In the genomic region with DNA sequence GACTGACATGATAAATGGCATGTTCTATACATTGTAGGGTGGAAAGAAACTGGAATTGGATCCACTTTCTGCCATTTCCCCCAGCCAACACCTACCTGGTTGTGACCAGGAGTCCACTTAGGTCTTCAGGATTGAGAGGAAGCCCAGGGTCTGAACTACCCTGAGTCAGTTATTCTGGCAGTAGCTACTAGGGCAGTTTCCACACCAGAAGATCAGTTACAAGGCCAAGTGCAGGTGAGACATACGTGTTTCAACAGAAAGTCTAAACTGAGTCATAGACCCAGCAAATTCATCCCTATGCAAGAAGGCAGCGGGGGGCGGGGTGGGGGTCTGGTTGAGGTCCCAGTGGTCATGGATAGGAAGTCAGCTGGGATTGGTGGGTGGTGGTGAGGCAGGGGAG, we compare ENCODE assay signal across 20 cellular contexts. TPM values are rescaled to one million over a fixed set of nuclear protein-coding genes. Genes with fewer than 3 reads are reported as not detected.
DNase-seq lines count a peak whose midpoint lies in the region; ATAC-seq, FAIRE-seq and TF ChIP-seq lines count a peak whose summit lies in the region.
"Had no signal": no experiment of that assay in that cellular context is flagged by ENCODE, and none has a peak within 500 bp of the region (broad histone marks: within the 10 kb centered on the region; RNA-seq: fewer than 3 reads in every experiment).

No MANE protein-coding gene starts in this region.

- H2BK5ac ChIP-seq in mesenchymal stem cell (ENCODE audit: low read depth, low read length, poor library complexity, severe bottlenecking), result no peak overlapping the region

- 100% methylated on average over 3 of the region's 3 CpGs for WGBS in mesenchymal stem cell

- no peak overlapping the region for H2BK12ac ChIP-seq in mesenchymal stem cell (ENCODE audit: low read length in 2 of 2)

- peak; percentile 13 for FAIRE-seq in bronchial epithelial cell (lab: Jason Lieb, UNC)
- FAIRE-seq: A549, D721Med, G401.6, GM12891, H1 had no signal

- no peak overlapping the region for H2BK15ac ChIP-seq in mesenchymal stem cell (ENCODE audit: low read depth, poor library complexity, severe bottlenecking)

- no peak overlapping the region for H4K8ac ChIP-seq in mesenchymal stem cell (ENCODE audit: low read length)

- H2AFZ ChIP-seq in mesenchymal stem cell (ENCODE audit: low read depth, low read length), result no peak overlapping the region

- DNase-seq in amniotic epithelial cell (ENCODE audit: low read depth) (peak; percentile 40), bronchial epithelial cell (ENCODE audit: low read depth) (peak; percentile 75), mesenchymal stem cell (no peak), type B pancreatic cell (ENCODE audit: extremely low spot score, unreplicated experiment) (no peak)
- DNase-seq: CD8-positive, alpha-beta T cell; COR-L47; DMS153; DMS79 treated with DMSO at 0.1 percent for 48 hours; EL; HCEC 1CT; HFFc6 had no signal

- peaks cover 2% of the 10 kb centered on the region for H3K4me1 ChIP-seq in mesenchymal stem cell (ENCODE audit: control insufficient read depth, insufficient read depth, low read depth, low read length)

- H3K9me3 ChIP-seq in mesenchymal stem cell (ENCODE audit: control insufficient read depth, low read length), result no peaks in the 10 kb centered on the region
- H3K9me3 ChIP-seq: A549 had no signal

- no peaks in the 10 kb centered on the region for H3K9me3 Mint-ChIP-seq in type B pancreatic cell
- H3K9me3 Mint-ChIP-seq: CD14-positive monocyte; CD8-positive, alpha-beta T cell; HFFc6 had no signal

- no peak overlapping the region for H3K23ac ChIP-seq in mesenchymal stem cell (ENCODE audit: low read length in 2 of 2)

- no peak overlapping the region for H3K4me3 ChIP-seq in bronchial epithelial cell (ENCODE audit: low read depth, low read length)
- H3K4me3 ChIP-seq in mesenchymal stem cell (ENCODE audit: insufficient read depth in 1 of 2, low read depth in 1 of 2, low read length in 2 of 2), result no peak overlapping the region
- H3K4me3 ChIP-seq: A549 had no signal

- no peaks in the 10 kb centered on the region for H3K27me3 ChIP-seq in bronchial epithelial cell (ENCODE audit: control insufficient read depth, insufficient read depth, low read length)
- no peaks in the 10 kb centered on the region for H3K27me3 ChIP-seq in mesenchymal stem cell (ENCODE audit: control insufficient read depth in 1 of 2, insufficient read depth in 1 of 2, low read length in 2 of 2)

- H3K4ac ChIP-seq in mesenchymal stem cell (ENCODE audit: low read depth in 1 of 2, low read length in 2 of 2), result no peak overlapping the region

- ATAC-seq in GM19452 (IDR thresholded peaks at IDR 0.05; ENCODE audit: unreplicated experiment) (no peak), GM18861 (IDR thresholded peaks at IDR 0.05; ENCODE audit: unreplicated experiment) (no peak)
- ATAC-seq: CD8-positive, alpha-beta T cell had no signal

- H3K36me3 ChIP-seq in bronchial epithelial cell (ENCODE audit: control insufficient read depth, insufficient read depth, low read length), result no peaks in the 10 kb centered on the region
- H3K36me3 ChIP-seq in mesenchymal stem cell (ENCODE audit: control insufficient read depth in 1 of 2, insufficient read depth in 2 of 2, low read depth in 1 of 2, low read length in 2 of 2), result peaks cover 0 to 4% of the 10 kb centered on the region in 2 experiments

- peaks cover 12% of the 10 kb centered on the region for H3K4me1 Mint-ChIP-seq in type B pancreatic cell (ENCODE audit: unreplicated experiment)

- no peaks in the 10 kb centered on the region for H3K27me3 Mint-ChIP-seq in type B pancreatic cell

- peak overlapping the region in 1 of 2 experiments; percentile 11 for H3K18ac ChIP-seq in mesenchymal stem cell (ENCODE audit: low read depth in 1 of 2, low read length in 2 of 2)

- TF ChIP-seq CTCF in bronchial epithelial cell (IDR thresholded peaks at IDR 0.05; ENCODE audit: insufficient read depth, low read length, severe bottlenecking) (no peak), type B pancreatic cell (conservative IDR thresholded peaks at IDR 0.05) (no peak)

- no peak overlapping the region for H3K4me3 Mint-ChIP-seq in type B pancreatic cell
- H3K4me3 Mint-ChIP-seq: CD14-positive monocyte; CD8-positive, alpha-beta T cell; HFFc6 had no signal

- no peaks in the 10 kb centered on the region for H3K36me3 Mint-ChIP-seq in type B pancreatic cell
- H3K36me3 Mint-ChIP-seq: CD14-positive monocyte; CD8-positive, alpha-beta T cell had no signal

- H3K4me2 ChIP-seq in mesenchymal stem cell (ENCODE audit: low read length, poor library complexity, severe bottlenecking), result no peak overlapping the region
- H3K4me2 ChIP-seq: A549 had no signal

- H4K91ac ChIP-seq in mesenchymal stem cell (ENCODE audit: low read length), result peak overlapping the region; percentile 21

- no peak overlapping the region for H2AK5ac ChIP-seq in mesenchymal stem cell (ENCODE audit: low read length, severe bottlenecking)

- no peak overlapping the region for H3K14ac ChIP-seq in mesenchymal stem cell (ENCODE audit: low read length in 2 of 2)

- H3K27ac Mint-ChIP-seq in type B pancreatic cell, result peak overlapping the region; percentile 71
- H3K27ac Mint-ChIP-seq: CD14-positive monocyte; CD8-positive, alpha-beta T cell; HFFc6 had no signal

- H2BK120ac ChIP-seq in mesenchymal stem cell (ENCODE audit: low read depth, low read length), result no peak overlapping the region

- H3K27ac ChIP-seq in mesenchymal stem cell (ENCODE audit: low read length, poor library complexity, severe bottlenecking), result no peak overlapping the region
- H3K27ac ChIP-seq: HL-60 had no signal

- peaks cover 39% of the 10 kb centered on the region for H3K79me1 ChIP-seq in mesenchymal stem cell (replicated peaks; ENCODE audit: low read length, poor library complexity, severe bottlenecking)

- H3K9ac ChIP-seq in mesenchymal stem cell (ENCODE audit: low read length), result no peak overlapping the region

RNA-seq across cellular contexts. Expression of gene ANTXR1, which starts 21.9 kb away (rescaled TPM):
- total RNA-seq in bronchial epithelial cell (1.5 and 3.7 TPM in 2 replicates), type B pancreatic cell (ENCODE audit: low replicate concordance) (32.3 and 69.5 TPM in 2 replicates)
- 385 TPM for polyA plus RNA-seq in mesenchymal stem cell (2013, experiment 1 of 2)
- polyA plus RNA-seq in mesenchymal stem cell (2013, experiment 2 of 2), result 385 TPM
- total RNA-seq: CD8-positive, alpha-beta T cell had no signal
- polyA plus RNA-seq: CD14-positive monocyte had no signal

Comparison
In these comparisons a context has a peak if more than half of its experiments do, and no peak if none do; other contexts are left out.
1. DNase-seq: peak in amniotic epithelial cell (single experiment) and bronchial epithelial cell (single experiment); none in mesenchymal stem cell (single experiment) and type B pancreatic cell (single experiment).